ENCODE assay signal across 8 cellular contexts in the genomic region with DNA sequence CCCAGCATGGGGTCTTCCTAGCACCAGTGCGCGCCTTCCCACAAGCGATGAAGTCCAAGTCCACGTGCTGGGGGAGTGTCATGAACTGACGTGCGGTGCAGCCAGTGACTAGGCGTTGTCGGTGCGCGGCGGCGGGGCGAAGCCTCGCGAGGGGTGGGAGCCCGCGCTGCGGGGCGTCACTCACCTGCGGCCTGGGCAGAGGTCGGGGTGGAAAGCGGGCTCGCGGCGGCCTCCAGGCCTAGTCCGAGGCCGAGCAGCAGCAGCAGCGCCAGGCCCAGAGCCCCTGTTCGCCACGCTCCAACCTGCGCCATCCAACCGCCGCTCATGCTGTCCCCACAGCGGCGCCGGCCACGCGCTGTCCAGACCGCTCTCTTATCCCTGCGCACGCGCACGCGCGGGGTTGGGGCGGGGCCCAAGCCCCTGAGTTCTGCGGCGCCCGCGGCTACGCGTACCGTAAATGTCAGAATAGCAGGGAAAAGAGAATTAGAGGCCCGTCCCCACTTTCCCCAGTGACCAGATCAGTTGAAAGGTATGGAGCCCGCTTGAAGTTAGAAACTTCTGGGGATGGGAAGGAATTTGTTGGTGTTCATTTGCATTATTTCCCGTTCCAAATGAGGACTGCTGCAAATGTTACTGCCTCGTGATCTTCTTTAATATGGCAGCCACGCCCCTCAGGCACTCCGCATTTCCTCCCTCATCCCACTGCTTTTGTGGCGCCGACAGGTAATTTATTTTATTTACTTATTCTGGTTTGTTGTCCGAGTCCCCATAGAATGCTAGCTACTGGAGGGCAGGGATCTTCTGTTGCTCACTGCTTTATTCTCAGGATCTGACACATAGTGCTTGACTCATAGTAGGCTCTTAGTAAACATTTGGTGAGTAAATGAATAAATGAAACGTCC. TPM values are rescaled to one million over a fixed set of nuclear protein-coding genes. Genes with fewer than 3 reads are reported as not detected.
A peak's percentile ranks its signal among the peaks of the same experiment; 100 is the strongest.
DNase-seq lines count a peak whose midpoint lies in the region; ATAC-seq, FAIRE-seq and TF ChIP-seq lines count a peak whose summit lies in the region.

Gene CD320, minus strand, starts transcription at position 394 of the 902 bp plus-strand sequence. Its CDS starts 68 bp downstream, at position 326.

- peak; percentile 85 for ATAC-seq in HG02840 (IDR thresholded peaks at IDR 0.05; ENCODE audit: low FRiP score, unreplicated experiment)

- no peaks in the 10 kb centered on the region for H3K9me2 ChIP-seq in hepatocyte (replicated peaks; ENCODE audit: insufficient read depth)

- H3K4me3 ChIP-seq in GM12875 (ENCODE audit: low read depth, low read length) (peak within 1 kb of the TSS; percentile 74), astrocyte (ENCODE audit: insufficient read depth, low read depth, low read length) (peak within 1 kb of the TSS; percentile 64), hepatocyte (peak within 1 kb of the TSS; percentile 15), vagina (peak within 1 kb of the TSS; percentile 44 to 68)

- H3K79me2 ChIP-seq in astrocyte (ENCODE audit: insufficient read depth, low read length) (peaks cover 14% of the 10 kb centered on the region), hepatocyte (peaks cover 6% of the 10 kb centered on the region)

- peaks cover 13% of the 10 kb centered on the region for H3K4me1 ChIP-seq in astrocyte (ENCODE audit: insufficient read depth, low read length)
- peaks cover 15% of the 10 kb centered on the region for H3K4me1 ChIP-seq in hepatocyte (ENCODE audit: insufficient read depth)
- H3K4me1 ChIP-seq in vagina = peaks cover 41% of the 10 kb centered on the region

- peak within 1 kb of the TSS; percentile 87 for H3K4me3 Mint-ChIP-seq in astrocyte (ENCODE audit: unreplicated experiment)

- H3K9me3 ChIP-seq in astrocyte (ENCODE audit: insufficient read depth, low read depth, low read length) (no peaks in the 10 kb centered on the region), hepatocyte (ENCODE audit: low read depth) (no peaks in the 10 kb centered on the region), vagina (no peaks in the 10 kb centered on the region)

- peaks cover 4% of the 10 kb centered on the region for H3K4me1 Mint-ChIP-seq in astrocyte (ENCODE audit: low read depth, unreplicated experiment)

- TF ChIP-seq CTCF in GM12875 (IDR thresholded peaks at IDR 0.05; ENCODE audit: borderline replicate concordance, insufficient read depth, low read depth, low read length) (no peak), astrocyte (IDR thresholded peaks at IDR 0.05; ENCODE audit: insufficient read depth, low read depth, low read length) (no peak), hepatocyte (IDR thresholded peaks at IDR 0.05; ENCODE audit: poor library complexity) (no peak), vagina (IDR thresholded peaks at IDR 0.05) (no peak)

- FAIRE-seq in astrocyte (lab: Jason Lieb, UNC) = no peak

- TF ChIP-seq POLR2A in vagina (IDR thresholded peaks at IDR 0.05) = peak in 1 of 2 donors; percentile 14

- intact Hi-C loops in vagina (cut with DNase I) = no loop called here

- peak within 1 kb of the TSS; percentile 82 for H3K9ac ChIP-seq in astrocyte (ENCODE audit: low read length)

- H3K27me3 Mint-ChIP-seq in astrocyte (ENCODE audit: low read depth, unreplicated experiment) = peaks cover 4% of the 10 kb centered on the region

- H3K27ac ChIP-seq in astrocyte (ENCODE audit: low read depth, low read length) (peak within 1 kb of the TSS; percentile 67), hepatocyte (peak within 1 kb of the TSS; percentile 69), vagina (peak within 1 kb of the TSS; percentile 66)

- peaks cover 7% of the 10 kb centered on the region for H3K36me3 ChIP-seq in astrocyte (ENCODE audit: insufficient read depth, low read length)
- no peaks in the 10 kb centered on the region for H3K36me3 ChIP-seq in hepatocyte (replicated peaks; ENCODE audit: insufficient read depth, low read depth)
- H3K36me3 ChIP-seq in vagina = peaks cover 0 to 28% of the 10 kb centered on the region in 2 donors

- H3K4me2 ChIP-seq in astrocyte (ENCODE audit: low read length) (peak within 1 kb of the TSS; percentile 98), hepatocyte (peak within 1 kb of the TSS; percentile 97)

- H3K36me3 Mint-ChIP-seq in astrocyte (ENCODE audit: low read depth, unreplicated experiment) = peaks cover 6% of the 10 kb centered on the region

- 1% methylated on average over 61 of the region's 63 CpGs for WGBS in hepatocyte (ENCODE audit: low lambda C conversion rate, missing lambda C conversion rate)

- H3K9me3 Mint-ChIP-seq in astrocyte (ENCODE audit: unreplicated experiment) = no peaks in the 10 kb centered on the region

- peaks cover 4% of the 10 kb centered on the region for H4K20me1 ChIP-seq in astrocyte (ENCODE audit: insufficient read depth, low read length)
- H4K20me1 ChIP-seq in hepatocyte (ENCODE audit: insufficient read depth, poor library complexity, severe bottlenecking) = no peaks in the 10 kb centered on the region

- peak within 1 kb of the TSS; percentile 69 for H3K27ac Mint-ChIP-seq in astrocyte (ENCODE audit: unreplicated experiment)

- H3K27me3 ChIP-seq in astrocyte (ENCODE audit: insufficient read depth, low read length) = no peaks in the 10 kb centered on the region
- no peaks in the 10 kb centered on the region for H3K27me3 ChIP-seq in hepatocyte
- H3K27me3 ChIP-seq in vagina = no peaks in the 10 kb centered on the region

- peak; percentile 27 for DNase-seq in NCI-H187 treated with DMSO at 0.1 percent for 48 hours (lab: John Stamatoyannopoulos, UW)
- DNase-seq in T-helper 22 cell (ENCODE audit: low read depth) = peak; percentile 78
- DNase-seq in astrocyte (ENCODE audit: low read depth) = peak; percentile 79
- DNase-seq in hepatocyte (ENCODE audit: low spot score) = peak; percentile 96
- DNase-seq in renal cortical epithelial cell (ENCODE audit: low read depth) = peak; percentile 65
- DNase-seq in vagina (ENCODE audit: extremely low spot score in 2 of 2) = no peak

- H2AFZ ChIP-seq in astrocyte (ENCODE audit: low read depth, low read length) (peak within 1 kb of the TSS; percentile 90), hepatocyte (peak within 1 kb of the TSS; percentile 27)

RNA-seq across cellular contexts. Expression of gene CD320, which starts in this region (rescaled TPM):
- total RNA-seq in astrocyte = 35.6 and 42.2 TPM in 2 replicates
- 44.5 and 53.8 TPM in 2 replicates for total RNA-seq in hepatocyte
- polyA plus RNA-seq in hepatocyte = 77.5 and 91.4 TPM in 2 replicates
- total RNA-seq in renal cortical epithelial cell = 24.1 and 24.6 TPM in 2 replicates
- total RNA-seq in vagina = 27.3 TPM

Comparison
In these comparisons a context has a peak if more than half of its experiments do, and no peak if none do; other contexts are left out.
1. H3K4me3 ChIP-seq: peak in every context shown above with its lines; median percentile 74 in GM12875; 64 in astrocyte; 56 in vagina; 15 in hepatocyte.
2. DNase-seq: peak in NCI-H187 treated with DMSO at 0.1 percent for 48 hours (single experiment), T-helper 22 cell (single experiment), astrocyte (single experiment), hepatocyte (single experiment) and renal cortical epithelial cell (single experiment); none in vagina (0 of 2).
3. Peak in every context shown above with its lines, with median percentiles within 50 percentile points of each other: H3K27ac ChIP-seq.